ENCODE assay signal across 2 cellular contexts in the genomic region with DNA sequence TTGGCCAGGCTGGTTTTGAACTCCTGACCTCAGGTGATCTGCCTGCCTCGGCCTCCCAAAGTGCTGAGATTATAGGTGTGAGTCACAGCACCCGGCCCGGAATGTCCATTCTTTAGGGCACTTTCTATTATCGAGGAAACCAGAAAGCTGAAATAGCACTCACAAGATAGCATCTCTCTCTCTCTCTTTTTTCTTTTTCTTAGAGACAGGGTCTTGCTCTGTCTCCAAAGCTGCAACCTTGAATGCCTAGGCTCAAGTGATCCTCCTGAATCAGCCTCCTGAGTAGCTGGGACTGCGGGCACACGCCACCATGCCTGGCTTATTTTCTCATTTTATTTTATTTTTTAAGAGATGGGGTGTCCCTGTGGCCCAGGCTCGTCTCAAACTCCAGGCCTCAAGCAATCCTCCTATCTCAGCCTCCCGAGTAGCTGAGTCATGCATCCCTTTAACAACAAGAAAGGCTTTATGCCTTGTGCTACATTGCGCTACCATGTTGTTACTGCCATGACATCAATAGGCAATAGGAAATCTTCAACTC.
TF ChIP-seq lines count a peak whose summit lies in the region.

No MANE protein-coding gene starts in this region.

TF ChIP-seq in GM23338, 12 proteins besides CTCF, POLR2A, EP300 and RAD21:
- TF ChIP-seq EZH2phosphoT487 (IDR thresholded peaks at IDR 0.05; ENCODE audit: unreplicated experiment) (no peak), JUNB (IDR thresholded peaks at IDR 0.05; ENCODE audit: unreplicated experiment) (no peak), STAT1 (IDR thresholded peaks at IDR 0.05; ENCODE audit: unreplicated experiment) (no peak), REST (IDR thresholded peaks at IDR 0.05; ENCODE audit: unreplicated experiment) (no peak), EZH2 (IDR thresholded peaks at IDR 0.05; ENCODE audit: low read depth, unreplicated experiment) (no peak), NANOG (IDR thresholded peaks at IDR 0.05; ENCODE audit: borderline replicate concordance) (no peak), ZNF331 (CRISPR knock-in tag; IDR thresholded peaks at IDR 0.05; ENCODE audit: low read depth) (no peak)
- TF ChIP-seq, protein P1, sequence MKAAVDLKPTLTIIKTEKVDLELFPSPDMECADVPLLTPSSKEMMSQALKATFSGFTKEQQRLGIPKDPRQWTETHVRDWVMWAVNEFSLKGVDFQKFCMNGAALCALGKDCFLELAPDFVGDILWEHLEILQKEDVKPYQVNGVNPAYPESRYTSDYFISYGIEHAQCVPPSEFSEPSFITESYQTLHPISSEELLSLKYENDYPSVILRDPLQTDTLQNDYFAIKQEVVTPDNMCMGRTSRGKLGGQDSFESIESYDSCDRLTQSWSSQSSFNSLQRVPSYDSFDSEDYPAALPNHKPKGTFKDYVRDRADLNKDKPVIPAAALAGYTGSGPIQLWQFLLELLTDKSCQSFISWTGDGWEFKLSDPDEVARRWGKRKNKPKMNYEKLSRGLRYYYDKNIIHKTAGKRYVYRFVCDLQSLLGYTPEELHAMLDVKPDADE (IDR thresholded peaks at IDR 0.05) = no peak
TF ChIP-seq in GM23338: peak in this region for 0.

TF ChIP-seq in K562, 482 proteins besides CTCF, POLR2A, EP300 and RAD21 (continues in another document):
- TF ChIP-seq, protein P2, sequence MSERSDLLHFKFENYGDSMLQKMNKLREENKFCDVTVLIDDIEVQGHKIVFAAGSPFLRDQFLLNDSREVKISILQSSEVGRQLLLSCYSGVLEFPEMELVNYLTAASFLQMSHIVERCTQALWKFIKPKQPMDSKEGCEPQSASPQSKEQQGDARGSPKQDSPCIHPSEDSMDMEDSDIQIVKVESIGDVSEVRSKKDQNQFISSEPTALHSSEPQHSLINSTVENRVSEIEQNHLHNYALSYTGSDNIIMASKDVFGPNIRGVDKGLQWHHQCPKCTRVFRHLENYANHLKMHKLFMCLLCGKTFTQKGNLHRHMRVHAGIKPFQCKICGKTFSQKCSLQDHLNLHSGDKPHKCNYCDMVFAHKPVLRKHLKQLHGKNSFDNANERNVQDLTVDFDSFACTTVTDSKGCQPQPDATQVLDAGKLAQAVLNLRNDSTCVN (CRISPR knock-in tag; IDR thresholded peaks at IDR 0.05) = no peak
- TF ChIP-seq ZFX (CRISPR knock-in tag; IDR thresholded peaks at IDR 0.05) (peak; percentile 53; the same call in 1 of the 2 replicates), ZNF551 (CRISPR knock-in tag; IDR thresholded peaks at IDR 0.05) (no peak), PBX2 (CRISPR knock-in tag; IDR thresholded peaks at IDR 0.05; ENCODE audit: low read depth) (no peak), PBX2 (tag; conservative IDR thresholded peaks at IDR 0.05; ENCODE audit: low read depth) (no peak), PHTF2 (CRISPR knock-in tag; IDR thresholded peaks at IDR 0.05) (no peak), TBL1XR1 (IDR thresholded peaks at IDR 0.05; ENCODE audit: low read length in 2 of 2) (no peak), JUND (IDR thresholded peaks at IDR 0.05; ENCODE audit: borderline replicate concordance, low read depth, low read length) (peak; percentile 52; the same call in 1 of the 2 replicates), JUND (tag; IDR thresholded peaks at IDR 0.05; ENCODE audit: borderline replicate concordance, low read depth, low read length) (peak; percentile 46; the same call in 2 of the 3 replicates), NFE2 (IDR thresholded peaks at IDR 0.05; ENCODE audit: low read depth) (peak; percentile 93), RBM25 (IDR thresholded peaks at IDR 0.05; ENCODE audit: low read depth, low read length, severe bottlenecking) (peak; percentile 25), BRD9 (IDR thresholded peaks at IDR 0.05; ENCODE audit: low read depth, partially characterized antibody) (no peak), STAT5A (IDR thresholded peaks at IDR 0.05; ENCODE audit: borderline replicate concordance, low read length) (0 out of 2 replicates have a peak, but pooled peaks have one; percentile 10), CREB3L1 (IDR thresholded peaks at IDR 0.05; ENCODE audit: borderline replicate concordance, low read depth) (peak; percentile 46; the same call in 1 of the 2 replicates), HES1 (IDR thresholded peaks at IDR 0.05; ENCODE audit: low read depth) (0 out of 2 replicates have a peak, but pooled peaks have one; percentile 10), PPARD (CRISPR knock-in tag; IDR thresholded peaks at IDR 0.05) (no peak), CBFA2T3 (IDR thresholded peaks at IDR 0.05) (peak; percentile 79), NBN (IDR thresholded peaks at IDR 0.05; ENCODE audit: low read depth) (0 out of 2 replicates have a peak, but pooled peaks have one; percentile 66)
- TF ChIP-seq, protein P3, sequence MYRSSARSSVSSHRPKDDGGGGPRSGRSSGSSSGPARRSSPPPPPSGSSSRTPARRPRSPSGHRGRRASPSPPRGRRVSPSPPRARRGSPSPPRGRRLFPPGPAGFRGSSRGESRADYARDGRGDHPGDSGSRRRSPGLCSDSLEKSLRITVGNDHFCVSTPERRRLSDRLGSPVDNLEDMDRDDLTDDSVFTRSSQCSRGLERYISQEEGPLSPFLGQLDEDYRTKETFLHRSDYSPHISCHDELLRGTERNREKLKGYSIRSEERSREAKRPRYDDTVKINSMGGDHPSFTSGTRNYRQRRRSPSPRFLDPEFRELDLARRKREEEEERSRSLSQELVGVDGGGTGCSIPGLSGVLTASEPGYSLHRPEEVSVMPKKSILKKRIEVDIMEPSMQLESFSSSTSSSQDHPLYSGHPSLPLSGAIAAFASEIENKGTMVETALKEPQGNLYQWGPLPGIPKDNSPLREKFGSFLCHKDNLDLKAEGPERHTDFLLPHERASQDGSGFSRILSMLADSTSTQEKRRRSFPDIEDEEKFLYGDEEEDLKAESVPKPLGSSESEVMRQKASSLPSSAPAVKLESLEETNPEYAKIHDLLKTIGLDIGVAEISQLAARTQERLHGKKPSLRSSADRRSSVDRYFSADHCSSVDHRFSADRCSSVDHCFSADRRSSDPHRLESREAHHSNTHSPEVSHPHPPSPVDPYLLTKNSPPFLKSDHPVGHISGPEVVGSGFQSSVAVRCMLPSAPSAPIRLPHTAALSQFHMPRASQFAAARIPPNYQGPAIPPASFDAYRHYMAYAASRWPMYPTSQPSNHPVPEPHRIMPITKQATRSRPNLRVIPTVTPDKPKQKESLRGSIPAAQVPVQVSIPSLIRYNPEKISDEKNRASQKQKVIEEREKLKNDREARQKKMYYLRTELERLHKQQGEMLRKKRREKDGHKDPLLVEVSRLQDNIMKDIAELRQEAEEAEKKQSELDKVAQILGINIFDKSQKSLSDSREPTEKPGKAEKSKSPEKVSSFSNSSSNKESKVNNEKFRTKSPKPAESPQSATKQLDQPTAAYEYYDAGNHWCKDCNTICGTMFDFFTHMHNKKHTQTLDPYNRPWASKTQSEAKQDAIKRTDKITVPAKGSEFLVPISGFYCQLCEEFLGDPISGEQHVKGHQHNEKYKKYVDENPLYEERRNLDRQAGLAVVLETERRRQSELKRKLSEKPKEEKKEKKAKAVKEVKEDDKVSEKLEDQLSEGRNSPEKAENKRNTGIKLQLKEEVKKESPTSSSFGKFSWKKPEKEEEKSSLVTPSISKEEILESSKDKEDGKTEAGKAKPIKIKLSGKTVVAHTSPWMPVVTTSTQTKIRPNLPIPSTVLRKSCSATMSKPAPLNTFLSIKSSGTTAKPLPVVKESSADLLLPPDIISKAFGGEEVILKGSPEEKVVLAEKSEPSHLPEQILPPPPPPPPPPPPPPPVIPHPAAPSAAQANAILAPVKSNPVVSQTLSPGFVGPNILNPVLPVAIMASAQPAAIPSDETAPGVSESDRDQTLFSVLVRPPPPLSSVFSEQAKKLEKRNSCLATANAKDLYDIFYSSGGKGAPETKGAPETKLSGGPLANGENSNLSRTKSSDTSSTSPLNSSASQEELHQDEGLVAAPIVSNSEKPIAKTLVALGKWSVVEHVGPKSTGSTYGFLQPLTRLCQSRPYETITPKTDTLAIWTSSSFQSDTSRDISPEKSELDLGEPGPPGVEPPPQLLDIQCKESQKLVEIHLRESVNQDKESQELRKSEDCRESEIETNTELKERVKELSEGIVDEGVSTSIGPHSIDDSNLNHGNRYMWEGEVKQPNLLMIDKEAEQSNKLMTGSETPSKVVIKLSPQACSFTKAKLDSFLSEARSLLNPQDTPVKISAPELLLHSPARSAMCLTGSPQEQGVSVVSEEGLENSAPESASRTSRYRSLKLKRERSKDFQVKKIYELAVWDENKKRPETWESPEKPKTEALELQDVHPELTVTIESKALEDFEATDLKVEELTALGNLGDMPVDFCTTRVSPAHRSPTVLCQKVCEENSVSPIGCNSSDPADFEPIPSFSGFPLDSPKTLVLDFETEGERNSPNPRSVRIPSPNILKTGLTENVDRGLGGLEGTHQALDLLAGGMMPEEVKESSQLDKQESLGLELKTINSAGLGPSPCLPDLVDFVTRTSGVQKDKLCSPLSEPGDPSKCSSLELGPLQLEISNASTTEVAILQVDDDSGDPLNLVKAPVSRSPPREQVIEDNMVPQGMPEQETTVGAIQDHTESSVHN (IDR thresholded peaks at IDR 0.05; ENCODE audit: borderline replicate concordance in 1 of 2, low read depth in 1 of 2) = no peak
- TF ChIP-seq, protein P1 (conservative IDR thresholded peaks at IDR 0.05; ENCODE audit: control insufficient read depth, low read depth, low read length) = no peak
- TF ChIP-seq, protein P4, sequence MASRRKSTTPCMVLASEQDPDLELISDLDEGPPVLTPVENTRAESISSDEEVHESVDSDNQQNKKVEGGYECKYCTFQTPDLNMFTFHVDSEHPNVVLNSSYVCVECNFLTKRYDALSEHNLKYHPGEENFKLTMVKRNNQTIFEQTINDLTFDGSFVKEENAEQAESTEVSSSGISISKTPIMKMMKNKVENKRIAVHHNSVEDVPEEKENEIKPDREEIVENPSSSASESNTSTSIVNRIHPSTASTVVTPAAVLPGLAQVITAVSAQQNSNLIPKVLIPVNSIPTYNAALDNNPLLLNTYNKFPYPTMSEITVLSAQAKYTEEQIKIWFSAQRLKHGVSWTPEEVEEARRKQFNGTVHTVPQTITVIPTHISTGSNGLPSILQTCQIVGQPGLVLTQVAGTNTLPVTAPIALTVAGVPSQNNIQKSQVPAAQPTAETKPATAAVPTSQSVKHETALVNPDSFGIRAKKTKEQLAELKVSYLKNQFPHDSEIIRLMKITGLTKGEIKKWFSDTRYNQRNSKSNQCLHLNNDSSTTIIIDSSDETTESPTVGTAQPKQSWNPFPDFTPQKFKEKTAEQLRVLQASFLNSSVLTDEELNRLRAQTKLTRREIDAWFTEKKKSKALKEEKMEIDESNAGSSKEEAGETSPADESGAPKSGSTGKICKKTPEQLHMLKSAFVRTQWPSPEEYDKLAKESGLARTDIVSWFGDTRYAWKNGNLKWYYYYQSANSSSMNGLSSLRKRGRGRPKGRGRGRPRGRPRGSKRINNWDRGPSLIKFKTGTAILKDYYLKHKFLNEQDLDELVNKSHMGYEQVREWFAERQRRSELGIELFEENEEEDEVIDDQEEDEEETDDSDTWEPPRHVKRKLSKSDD (conservative IDR thresholded peaks at IDR 0.05; ENCODE audit: low read length) = no peak
